ENCODE assay signal across 15 cellular contexts in genomic region chr7:139698278-139698677, GRCh38.
A peak's percentile ranks its signal among the peaks of the same experiment; 100 is the strongest.
DNase-seq lines count a peak whose midpoint lies in the region; ATAC-seq, FAIRE-seq and TF ChIP-seq lines count a peak whose summit lies in the region.
"Had no signal": no experiment of that assay in that cellular context is flagged by ENCODE, and none has a peak within 500 bp of the region (broad histone marks: within the 10 kb centered on the region; RNA-seq: fewer than 3 reads in every experiment).

No MANE protein-coding gene starts in this region.

- H3K4me3 ChIP-seq in bronchial epithelial cell (ENCODE audit: low read depth, low read length) (no peak overlapping the region), mucosa of descending colon (no peak overlapping the region)
- H3K4me3 ChIP-seq: BLaER1 treated with 17β-estradiol and CSF1 and Interleukin-3, amounts not matched to agents 10 nM and 100 nM had no signal

- H3K27me3 ChIP-seq in bronchial epithelial cell (ENCODE audit: control insufficient read depth, insufficient read depth, low read length) = no peaks in the 10 kb centered on the region
- H3K27me3 ChIP-seq: BLaER1 treated with 17β-estradiol and CSF1 and Interleukin-3, amounts not matched to agents 10 nM and 100 nM had no signal

- peak overlapping the region; percentile 36 for H3K27ac Mint-ChIP-seq in activated naive CD4-positive, alpha-beta T cell treated with anti-CD3 and anti-CD28 coated beads, Interleukin-2, amount 50 U/mL, for 24 hours
- H3K27ac Mint-ChIP-seq in stimulated activated memory B cell treated with anti-CD40 and anti-IgM and Interleukin-4, amounts not matched to agents 10 μg/mL and 1 μg/mL and 100 μg/mL, for 72 hours = peak overlapping the region; percentile 72
- H3K27ac Mint-ChIP-seq: CD4-positive, CD25-positive, alpha-beta regulatory T cell; H9 had no signal

- no peak for DNase-seq in activated naive CD4-positive, alpha-beta T cell (lab: John Stamatoyannopoulos, UW)
- DNase-seq in bronchial epithelial cell (ENCODE audit: low read depth) = peak; percentile 78
- DNase-seq in mucosa of descending colon = peak in 1 of 3 donors; percentile 59
- no peak for DNase-seq in NCI-H146 treated with DMSO at 0.1 percent for 48 hours (lab: John Stamatoyannopoulos, UW; ENCODE audit: unreplicated experiment)
- DNase-seq in activated CD4-positive, alpha-beta T cell treated with anti-CD3 and anti-CD28 coated beads, Interleukin-2, amount 50 U/mL, for 4 hours = no peak
- DNase-seq in NCI-H187 treated with DMSO at 0.1 percent for 48 hours (lab: John Stamatoyannopoulos, UW) = no peak
- DNase-seq: 8988T; AML-193; CD4-positive, CD25-positive, alpha-beta regulatory T cell; DMS53; GOT3; H9 had no signal

- no peak for FAIRE-seq in bronchial epithelial cell (lab: Jason Lieb, UNC)

- peaks cover 42% of the 10 kb centered on the region for H3K4me1 Mint-ChIP-seq in activated naive CD4-positive, alpha-beta T cell treated with anti-CD3 and anti-CD28 coated beads, Interleukin-2, amount 50 U/mL, for 24 hours
- H3K4me1 Mint-ChIP-seq in stimulated activated memory B cell treated with anti-CD40 and anti-IgM and Interleukin-4, amounts not matched to agents 10 μg/mL and 1 μg/mL and 100 μg/mL, for 72 hours = peaks cover 85% of the 10 kb centered on the region

- H3K36me3 Mint-ChIP-seq in activated naive CD4-positive, alpha-beta T cell treated with anti-CD3 and anti-CD28 coated beads, Interleukin-2, amount 50 U/mL, for 24 hours = peaks cover 10% of the 10 kb centered on the region
- H3K36me3 Mint-ChIP-seq in stimulated activated memory B cell treated with anti-CD40 and anti-IgM and Interleukin-4, amounts not matched to agents 10 μg/mL and 1 μg/mL and 100 μg/mL, for 72 hours = peaks cover 48% of the 10 kb centered on the region

- no peaks in the 10 kb centered on the region for H3K27me3 Mint-ChIP-seq in activated naive CD4-positive, alpha-beta T cell treated with anti-CD3 and anti-CD28 coated beads, Interleukin-2, amount 50 U/mL, for 24 hours
- no peaks in the 10 kb centered on the region for H3K27me3 Mint-ChIP-seq in stimulated activated memory B cell treated with anti-CD40 and anti-IgM and Interleukin-4, amounts not matched to agents 10 μg/mL and 1 μg/mL and 100 μg/mL, for 72 hours
- H3K27me3 Mint-ChIP-seq: CD4-positive, CD25-positive, alpha-beta regulatory T cell had no signal

- H3K4me1 ChIP-seq in mucosa of descending colon (ENCODE audit: low read depth) = peaks cover 6% of the 10 kb centered on the region

- H3K9me3 ChIP-seq in mucosa of descending colon = no peaks in the 10 kb centered on the region
- H3K9me3 ChIP-seq: BLaER1 treated with 17β-estradiol and CSF1 and Interleukin-3, amounts not matched to agents 10 nM and 100 nM had no signal

- H3K9me3 Mint-ChIP-seq in activated naive CD4-positive, alpha-beta T cell treated with anti-CD3 and anti-CD28 coated beads, Interleukin-2, amount 50 U/mL, for 24 hours = no peaks in the 10 kb centered on the region
- no peaks in the 10 kb centered on the region for H3K9me3 Mint-ChIP-seq in stimulated activated memory B cell treated with anti-CD40 and anti-IgM and Interleukin-4, amounts not matched to agents 10 μg/mL and 1 μg/mL and 100 μg/mL, for 72 hours
- H3K9me3 Mint-ChIP-seq: CD4-positive, CD25-positive, alpha-beta regulatory T cell; H9 had no signal

- H3K36me3 ChIP-seq in bronchial epithelial cell (ENCODE audit: control insufficient read depth, insufficient read depth, low read length) = peaks cover 7% of the 10 kb centered on the region
- H3K36me3 ChIP-seq in mucosa of descending colon (ENCODE audit: low read depth) = no peaks in the 10 kb centered on the region

- TF ChIP-seq CTCF in bronchial epithelial cell (IDR thresholded peaks at IDR 0.05; ENCODE audit: insufficient read depth, low read length, severe bottlenecking) (no peak), mucosa of descending colon (IDR thresholded peaks at IDR 0.05) (no peak)

- H3K4me3 Mint-ChIP-seq in activated naive CD4-positive, alpha-beta T cell treated with anti-CD3 and anti-CD28 coated beads, Interleukin-2, amount 50 U/mL, for 24 hours = no peak overlapping the region
- H3K4me3 Mint-ChIP-seq in stimulated activated memory B cell treated with anti-CD40 and anti-IgM and Interleukin-4, amounts not matched to agents 10 μg/mL and 1 μg/mL and 100 μg/mL, for 72 hours = no peak overlapping the region
- H3K4me3 Mint-ChIP-seq: CD4-positive, CD25-positive, alpha-beta regulatory T cell; H9 had no signal

- ATAC-seq in mucosa of descending colon = peak; percentile 76
- ATAC-seq in stimulated activated memory B cell treated with anti-CD40 and anti-IgM and Interleukin-4, amounts not matched to agents 10 μg/mL and 1 μg/mL and 100 μg/mL, for 72 hours = no peak

- intact Hi-C loops in mucosa of descending colon (cut with DNase I, micrococcal nuclease) = no loop called here
